1 cellular context compared by ENCODE assay signal in genomic region chr2:85497944-85498630, GRCh38.
TF ChIP-seq lines count a peak whose summit lies in the region.

No MANE protein-coding gene starts in this region.

TF ChIP-seq in K562, 482 proteins besides CTCF, POLR2A, EP300 and RAD21 (continues in another document):
- TF ChIP-seq TEAD1 (CRISPR knock-in tag; IDR thresholded peaks at IDR 0.05): peak in 1 of 2 experiments; percentile 86; a peak in 2 of 4 replicates
- 0 out of 2 replicates have a peak, but pooled peaks have one; percentile 83 for TF ChIP-seq CUX1 (CRISPR knock-in tag; IDR thresholded peaks at IDR 0.05)
- TF ChIP-seq HINFP (tag; conservative IDR thresholded peaks at IDR 0.05; ENCODE audit: low read depth): peak; percentile 80
- peak; percentile 76; the same call in 1 of the 2 replicates for TF ChIP-seq HDAC8 (tag; IDR thresholded peaks at IDR 0.05)
- TF ChIP-seq PTRF (tag; IDR thresholded peaks at IDR 0.05): peak; percentile 90
- peak; percentile 97 for TF ChIP-seq CREB3 (tag; conservative IDR thresholded peaks at IDR 0.05; ENCODE audit: low read depth)
- TF ChIP-seq DDX20 (tag; IDR thresholded peaks at IDR 0.05; ENCODE audit: low read depth): peak; percentile 94
- peak; percentile 88 for TF ChIP-seq ZBTB9 (CRISPR knock-in tag; IDR thresholded peaks at IDR 0.05)
- TF ChIP-seq NR2C2 (CRISPR knock-in tag; IDR thresholded peaks at IDR 0.05): no peak
- peak; percentile 70; the same call in 1 of the 2 replicates for TF ChIP-seq NR2C2 (tag; IDR thresholded peaks at IDR 0.05)
- TF ChIP-seq SMAD4 (CRISPR knock-in tag; conservative IDR thresholded peaks at IDR 0.05): peak; percentile 95
- TF ChIP-seq RBM25 (IDR thresholded peaks at IDR 0.05; ENCODE audit: low read depth, low read length, severe bottlenecking): no peak
- peak; percentile 28; the same call in 1 of the 2 replicates for TF ChIP-seq VEZF1 (CRISPR knock-in tag; IDR thresholded peaks at IDR 0.05)
- peak; percentile 76 for TF ChIP-seq IRF9 (tag; IDR thresholded peaks at IDR 0.05)
- TF ChIP-seq ZNF507 (tag; conservative IDR thresholded peaks at IDR 0.05): 0 out of 2 replicates have a peak, but pooled peaks have one; percentile 22
- TF ChIP-seq ZNF239 (CRISPR knock-in tag; IDR thresholded peaks at IDR 0.05): peak; percentile 85
- TF ChIP-seq ZFX (CRISPR knock-in tag; IDR thresholded peaks at IDR 0.05): 0 out of 2 replicates have a peak, but pooled peaks have one; percentile 26
- TF ChIP-seq ZNF830 (CRISPR knock-in tag; IDR thresholded peaks at IDR 0.05): no peak
- no peak for TF ChIP-seq THAP7 (CRISPR knock-in tag; IDR thresholded peaks at IDR 0.05)
- no peak for TF ChIP-seq COPS2 (conservative IDR thresholded peaks at IDR 0.05)
- peak; percentile 77; the same call in 1 of the 2 replicates for TF ChIP-seq E2F3 (CRISPR knock-in tag; IDR thresholded peaks at IDR 0.05)
- TF ChIP-seq ZNF586 (CRISPR knock-in tag; conservative IDR thresholded peaks at IDR 0.05): 0 out of 2 replicates have a peak, but pooled peaks have one; percentile 67
- peak; percentile 79 for TF ChIP-seq RREB1 (CRISPR knock-in tag; IDR thresholded peaks at IDR 0.05)
- TF ChIP-seq SMAD3 (CRISPR knock-in tag; conservative IDR thresholded peaks at IDR 0.05): peak; percentile 91
- no peak for TF ChIP-seq TBL1XR1 (IDR thresholded peaks at IDR 0.05; ENCODE audit: low read length in 2 of 2)
- TF ChIP-seq ZNF766 (CRISPR knock-in tag; conservative IDR thresholded peaks at IDR 0.05): peak; percentile 78
- TF ChIP-seq CLOCK (CRISPR knock-in tag; IDR thresholded peaks at IDR 0.05; ENCODE audit: borderline replicate concordance): no peak
- TF ChIP-seq ZNF398 (CRISPR knock-in tag; IDR thresholded peaks at IDR 0.05): peak; percentile 72
- TF ChIP-seq ERF (CRISPR knock-in tag; IDR thresholded peaks at IDR 0.05): peak; percentile 85; the same call in 1 of the 2 replicates
- 0 out of 2 replicates have a peak, but pooled peaks have one; percentile 63 for TF ChIP-seq ID3 (CRISPR knock-in tag; IDR thresholded peaks at IDR 0.05)
- TF ChIP-seq ID3 (tag; IDR thresholded peaks at IDR 0.05): peak; percentile 66
- TF ChIP-seq POLR2AphosphoS5 (IDR thresholded peaks at IDR 0.05; ENCODE audit: control insufficient read depth, insufficient read depth, low read depth, low read length): no peak
